Comparison of ENCODE assay signal across 8 cellular contexts in genomic region chr15:72229947-72230196, GRCh38. TPM values are rescaled to one million over a fixed set of nuclear protein-coding genes. Genes with fewer than 3 reads are reported as not detected.
DNase-seq lines count a peak whose midpoint lies in the region; ATAC-seq and TF ChIP-seq lines count a peak whose summit lies in the region.

No MANE protein-coding gene starts in this region.

- ATAC-seq in GM23338 = no peak
- ATAC-seq in foreskin keratinocyte = no peak
- ATAC-seq in gastrocnemius medialis = peak in 1 of 2 donors; percentile 1
- ATAC-seq in GM18505 (IDR thresholded peaks at IDR 0.05; ENCODE audit: unreplicated experiment) = no peak

- H3K4me3 Mint-ChIP-seq in GM23338 = peak overlapping the region; percentile 98

- in situ Hi-C loops in gastrocnemius medialis (cut with MboI; ENCODE audit: low sequenced_read_pairs in 4 of 4) = no loop called here

- H3K9me2 ChIP-seq in GM23338 (ENCODE audit: insufficient read depth) = no peaks in the 10 kb centered on the region

- H3K27ac ChIP-seq in GM23338 (ENCODE audit: low read depth) (no peak overlapping the region), WERI-Rb-1 (peak overlapping the region; percentile 97), foreskin keratinocyte (peak overlapping the region; percentile 52), gastrocnemius medialis (peak overlapping the region; percentile 96 to 99 (median 98))

- H3K36me3 ChIP-seq in GM23338 (ENCODE audit: insufficient read depth) = peaks cover 11% of the 10 kb centered on the region; the same call in 1 of the 2 replicates
- H3K36me3 ChIP-seq in WERI-Rb-1 = peaks cover 53% of the 10 kb centered on the region
- H3K36me3 ChIP-seq in gastrocnemius medialis = no peaks in the 10 kb centered on the region

- TF ChIP-seq CTCF in GM23338 (conservative IDR thresholded peaks at IDR 0.05; ENCODE audit: low read depth in 2 of 2) (no peak), WERI-Rb-1 (IDR thresholded peaks at IDR 0.05; ENCODE audit: low read depth, low read length) (no peak), foreskin keratinocyte (conservative IDR thresholded peaks at IDR 0.05) (no peak), gastrocnemius medialis (IDR thresholded peaks at IDR 0.05 in 4 of 5, conservative IDR thresholded peaks at IDR 0.05 in 1 of 5) (no peak)

- DNase-seq in GM23338 (ENCODE audit: low spot score) (no peak), WERI-Rb-1 (no peak), foreskin keratinocyte (no peak), gastrocnemius medialis (no peak), NCI-H2227 (lab: John Stamatoyannopoulos, UW; ENCODE audit: unreplicated experiment) (no peak)
- DNase-seq in stimulated activated naive CD4-positive, alpha-beta T cell treated with Interleukin-2 at 50 U/mL for 16 hours (lab: John Stamatoyannopoulos, UW) = no peak
- DNase-seq in activated CD8-positive, alpha-beta memory T cell treated with anti-CD3 and anti-CD28 coated beads for 24 hours = no peak

- intact Hi-C loops in gastrocnemius medialis (cut with DNase I; ENCODE audit: low total_unique reads) = loop anchor here (2.0 kb wide), 1 partner anchor 111 kb away; the partner anchor contains the start of genes MYO9A and SENP8

- H3K4me2 ChIP-seq in GM23338 = peak overlapping the region; percentile 97

- H3K4me3 ChIP-seq in GM23338 (peak overlapping the region; percentile 99), WERI-Rb-1 (ENCODE audit: low read depth, low read length) (peak overlapping the region; percentile 84), gastrocnemius medialis (peak overlapping the region; percentile 68 to 96 (median 80))

- H3K27me3 ChIP-seq in GM23338 (ENCODE audit: insufficient read depth) (no peaks in the 10 kb centered on the region), WERI-Rb-1 (ENCODE audit: insufficient read depth, low read depth, severe bottlenecking) (no peaks in the 10 kb centered on the region), foreskin keratinocyte (no peaks in the 10 kb centered on the region), gastrocnemius medialis (no peaks in the 10 kb centered on the region)

- H3K9me3 ChIP-seq in WERI-Rb-1 (ENCODE audit: severe bottlenecking) (no peaks in the 10 kb centered on the region), gastrocnemius medialis (no peaks in the 10 kb centered on the region)

- no peak overlapping the region; the same call in 1 of the 2 replicates for H3K27ac Mint-ChIP-seq in GM23338

- peaks cover 46% of the 10 kb centered on the region for H4K20me1 ChIP-seq in GM23338 (replicated peaks; ENCODE audit: insufficient read depth)

- no peak overlapping the region for H2AFZ ChIP-seq in GM23338

- H3K36me3 Mint-ChIP-seq in GM23338 (ENCODE audit: low read depth) = peaks cover 23% of the 10 kb centered on the region

- peaks cover 50% of the 10 kb centered on the region for H3K4me1 Mint-ChIP-seq in GM23338

- H3K79me2 ChIP-seq in GM23338 (replicated peaks; ENCODE audit: insufficient read depth) = peaks cover 60% of the 10 kb centered on the region

- TF ChIP-seq POLR2A in gastrocnemius medialis (IDR thresholded peaks at IDR 0.05) (no peak), GM18505 (IDR thresholded peaks at IDR 0.05; ENCODE audit: borderline replicate concordance, extremely low read depth, insufficient read depth, insufficient read length) (no peak)

- peaks cover 52% of the 10 kb centered on the region for H3K4me1 ChIP-seq in GM23338 (ENCODE audit: insufficient read depth)
- H3K4me1 ChIP-seq in foreskin keratinocyte = peaks cover 19% of the 10 kb centered on the region
- peaks cover 44 to 57% of the 10 kb centered on the region in 2 donors for H3K4me1 ChIP-seq in gastrocnemius medialis

- peaks cover 39% of the 10 kb centered on the region for H3K27me3 Mint-ChIP-seq in GM23338 (ENCODE audit: insufficient read depth, low read depth, poor library complexity)

- H3K9me3 Mint-ChIP-seq in GM23338 = 0 out of 3 replicates have a peak, but pooled peaks cover 2% of the 10 kb centered on the region

- peaks cover 20% of the 10 kb centered on the region for H3F3A ChIP-seq in GM23338 (replicated peaks; ENCODE audit: low read depth)

TF ChIP-seq in GM23338, 12 proteins besides CTCF, POLR2A, EP300 and RAD21 (continues in another document):
- TF ChIP-seq ZNF331 (CRISPR knock-in tag; IDR thresholded peaks at IDR 0.05; ENCODE audit: low read depth) (no peak), EZH2 (IDR thresholded peaks at IDR 0.05; ENCODE audit: low read depth, unreplicated experiment) (no peak), ZNF114 (CRISPR knock-in tag; IDR thresholded peaks at IDR 0.05) (no peak), REST (IDR thresholded peaks at IDR 0.05; ENCODE audit: unreplicated experiment) (no peak)

RNA-seq across cellular contexts. Expression of gene PKM, which starts 1.1 kb away (rescaled TPM):
- 1,067 and 1,137 TPM in 2 replicates for total RNA-seq in GM23338 (2014; rRNA removed; shearing (Covaris generic))
- 432 and 445 TPM in 2 replicates for polyA plus RNA-seq in GM23338 (2016; fragmentation: Nextera tagmentation; extraction: Ambion mirVana)
- 2,420 and 2,686 TPM in 2 replicates for total RNA-seq in foreskin keratinocyte
- polyA plus RNA-seq in foreskin keratinocyte = 2,518 and 2,832 TPM in 2 replicates
- total RNA-seq in gastrocnemius medialis = 100 to 1,000 TPM; 691 to 946 (median 810) TPM

RNA-seq across cellular contexts. Expression of gene GRAMD2A, which starts 32.3 kb away (rescaled TPM):
- 2.8 and 3.3 TPM in 2 replicates for total RNA-seq in GM23338 (2014; rRNA removed; shearing (Covaris generic))
- polyA plus RNA-seq in GM23338 (2016; fragmentation: Nextera tagmentation; extraction: Ambion mirVana) (0.70 and 0.71 TPM in 2 replicates), foreskin keratinocyte (1.3 and 2.1 TPM in 2 replicates)
- total RNA-seq in foreskin keratinocyte (2.3 and 3.7 TPM in 2 replicates), gastrocnemius medialis (not detected)

RNA-seq across cellular contexts. Expression of gene PARP6, which starts 42.5 kb away (rescaled TPM):
- 17.8 and 28.1 TPM in 2 replicates for total RNA-seq in GM23338 (2014; rRNA removed; shearing (Covaris generic))
- 18.3 and 27.6 TPM in 2 replicates for polyA plus RNA-seq in GM23338 (2016; fragmentation: Nextera tagmentation; extraction: Ambion mirVana)
- total RNA-seq in foreskin keratinocyte = 48.1 and 52.2 TPM in 2 replicates
- 40.7 and 42.1 TPM in 2 replicates for polyA plus RNA-seq in foreskin keratinocyte
- total RNA-seq in gastrocnemius medialis = 10 to 100 TPM; 51.7 to 84.7 (median 66.9) TPM
